In genomic region chr3:46682974-46683373, GRCh38 we compare ENCODE assay signal across 11 cellular contexts. TPM values are rescaled to one million over a fixed set of nuclear protein-coding genes. Genes with fewer than 3 reads are reported as not detected.
"Had no signal": no experiment of that assay in that cellular context is flagged by ENCODE, and none has a peak within 500 bp of the region (broad histone marks: within the 10 kb centered on the region; RNA-seq: fewer than 3 reads in every experiment).

No MANE protein-coding gene starts in this region.

- ATAC-seq: GM23338, HCT116 had no signal

- H3K4me3 ChIP-seq: GM23248, GM23338, HAP-1 had no signal

- H3K4me1 ChIP-seq: HAP-1 had no signal

- H3K27ac ChIP-seq: GM23248 had no signal

- DNase-seq: GM23248, GOT3, H7, H9, HCEC 1CT, HFFc6 had no signal

- H3K36me3 ChIP-seq: HAP-1 had no signal

- H3K9ac ChIP-seq: GM23248 had no signal

- FAIRE-seq: H54 had no signal

- H3K9me3 ChIP-seq: HAP-1 had no signal

- H3K4me2 ChIP-seq: GM23338 had no signal

- H2AFZ ChIP-seq: GM23248, GM23338 had no signal

RNA-seq across cellular contexts. Expression of gene TMIE, which starts 18.2 kb away (rescaled TPM):
- total RNA-seq: H4, HFFc6 had no signal
- polyA plus RNA-seq: GM23248 had no signal

RNA-seq across cellular contexts. Expression of gene PRSS50, which starts 34.7 kb away (rescaled TPM):
- total RNA-seq: GM23248, H4, HFFc6 had no signal
- polyA plus RNA-seq: GM23248 had no signal
